ENCODE assay signal across 10 cellular contexts in genomic region chr13:70339738-70340137, GRCh38.
DNase-seq lines count a peak whose midpoint lies in the region; ATAC-seq and TF ChIP-seq lines count a peak whose summit lies in the region.
"Had no signal": no experiment of that assay in that cellular context is flagged by ENCODE, and none has a peak within 500 bp of the region (broad histone marks: within the 10 kb centered on the region; RNA-seq: fewer than 3 reads in every experiment).

No MANE protein-coding gene starts in this region.

- no peak for ATAC-seq in GM19395 (IDR thresholded peaks at IDR 0.05; ENCODE audit: unreplicated experiment)

- CTCF ChIA-PET in CD4-positive, alpha-beta memory T cell (lab: Charles Lee; ENCODE audit: partially characterized antibody), result no interaction called here

- H3K4me3 Mint-ChIP-seq in mesothelial cell of epicardium, result no peak overlapping the region
- no peak overlapping the region for H3K4me3 Mint-ChIP-seq in CD4-positive, alpha-beta memory T cell
- H3K4me3 Mint-ChIP-seq: dendritic cell treated with granulocyte-macrophage colony-stimulating factor and Interleukin-4, amounts not matched to agents 40 ng/mL and 50 ng/mL, for 4 days had no signal

- POLR2A ChIA-PET in CD4-positive, alpha-beta memory T cell (lab: Charles Lee; ENCODE audit: partially characterized antibody), result no interaction called here

- H3K27ac Mint-ChIP-seq in mesothelial cell of epicardium, result no peak overlapping the region
- no peak overlapping the region for H3K27ac Mint-ChIP-seq in CD4-positive, alpha-beta memory T cell
- H3K27ac Mint-ChIP-seq: dendritic cell treated with granulocyte-macrophage colony-stimulating factor and Interleukin-4, amounts not matched to agents 40 ng/mL and 50 ng/mL, for 4 days had no signal

- H3K36me3 Mint-ChIP-seq in mesothelial cell of epicardium, result no peaks in the 10 kb centered on the region
- no peaks in the 10 kb centered on the region for H3K36me3 Mint-ChIP-seq in CD4-positive, alpha-beta memory T cell

- DNase-seq in astrocyte of the cerebellum (ENCODE audit: low read depth) (peak; percentile 5), mesothelial cell of epicardium (ENCODE audit: low spot score in 2 of 2, unreplicated experiment in 2 of 2) (no peak), GM13976 (ENCODE audit: low spot score) (no peak), anterior cingulate cortex (lab: John Stamatoyannopoulos, UW) (no peak)
- DNase-seq in CD4-positive, alpha-beta memory T cell, result no peak
- DNase-seq: stimulated activated CD4-positive, alpha-beta T cell treated with anti-CD3 and anti-CD28 coated beads, Interleukin-2, amount 100 ng/mL, for 48 hours had no signal

- H3K4me1 ChIP-seq in CD4-positive, alpha-beta memory T cell (ENCODE audit: insufficient read depth, low read length), result no peaks in the 10 kb centered on the region

- H3K9me3 ChIP-seq in CD4-positive, alpha-beta memory T cell (ENCODE audit: control insufficient read depth in 1 of 2, low read length in 2 of 2), result no peaks in the 10 kb centered on the region

- peaks cover 10% of the 10 kb centered on the region for H3K4me1 Mint-ChIP-seq in mesothelial cell of epicardium
- H3K4me1 Mint-ChIP-seq in CD4-positive, alpha-beta memory T cell, result no peaks in the 10 kb centered on the region

- H3K4me3 ChIP-seq in astrocyte of the cerebellum (ENCODE audit: low read depth, low read length), result no peak overlapping the region
- H3K4me3 ChIP-seq in CD4-positive, alpha-beta memory T cell (ENCODE audit: low read length in 2 of 2), result no peak overlapping the region

- H3K9me3 Mint-ChIP-seq in mesothelial cell of epicardium, result peaks cover 9% of the 10 kb centered on the region
- H3K9me3 Mint-ChIP-seq in CD4-positive, alpha-beta memory T cell, result peaks cover 0 to 8% (median under 1%) of the 10 kb centered on the region in 8 donors

- no peaks in the 10 kb centered on the region for H3K27me3 ChIP-seq in CD4-positive, alpha-beta memory T cell (ENCODE audit: insufficient read depth, low read length)

- peak; percentile 33 for TF ChIP-seq CTCF in GM12873 (IDR thresholded peaks at IDR 0.05; ENCODE audit: insufficient read depth, low read depth, low read length, missing control alignments)
- peak; percentile 14; the same call in 1 of the 2 replicates for TF ChIP-seq CTCF in LNCAP (IDR thresholded peaks at IDR 0.05)
- peak; percentile 65 for TF ChIP-seq CTCF in astrocyte of the cerebellum (IDR thresholded peaks at IDR 0.05; ENCODE audit: low read depth, low read length, missing control alignments)
- TF ChIP-seq CTCF in mesothelial cell of epicardium (IDR thresholded peaks at IDR 0.05; ENCODE audit: unreplicated experiment), result peak; percentile 26
- TF ChIP-seq CTCF in GM13976 (IDR thresholded peaks at IDR 0.05; ENCODE audit: borderline replicate concordance, control extremely low read depth, extremely low read depth, insufficient read depth, missing control alignments), result no peak

- no peaks in the 10 kb centered on the region for H3K36me3 ChIP-seq in CD4-positive, alpha-beta memory T cell (ENCODE audit: insufficient read depth, low read length)

- intact Hi-C loops in CD4-positive, alpha-beta memory T cell (cut with micrococcal nuclease), result no loop called here

- H3K27ac ChIP-seq in CD4-positive, alpha-beta memory T cell (ENCODE audit: low read depth, low read length), result no peak overlapping the region

- H3K27me3 Mint-ChIP-seq in mesothelial cell of epicardium (ENCODE audit: low read depth), result no peaks in the 10 kb centered on the region
- no peaks in the 10 kb centered on the region for H3K27me3 Mint-ChIP-seq in CD4-positive, alpha-beta memory T cell
- H3K27me3 Mint-ChIP-seq: dendritic cell treated with granulocyte-macrophage colony-stimulating factor and Interleukin-4, amounts not matched to agents 40 ng/mL and 50 ng/mL, for 4 days had no signal

- in situ Hi-C loops in astrocyte of the cerebellum (cut with HindIII; ENCODE audit: low sequenced_read_pairs), result no loop called here
- in situ Hi-C loops in GM13976 (cut with MboI; ENCODE audit: low sequenced_read_pairs, unreplicated experiment), result no loop called here
